ENCODE assay signal across 8 cellular contexts in the genomic region with DNA sequence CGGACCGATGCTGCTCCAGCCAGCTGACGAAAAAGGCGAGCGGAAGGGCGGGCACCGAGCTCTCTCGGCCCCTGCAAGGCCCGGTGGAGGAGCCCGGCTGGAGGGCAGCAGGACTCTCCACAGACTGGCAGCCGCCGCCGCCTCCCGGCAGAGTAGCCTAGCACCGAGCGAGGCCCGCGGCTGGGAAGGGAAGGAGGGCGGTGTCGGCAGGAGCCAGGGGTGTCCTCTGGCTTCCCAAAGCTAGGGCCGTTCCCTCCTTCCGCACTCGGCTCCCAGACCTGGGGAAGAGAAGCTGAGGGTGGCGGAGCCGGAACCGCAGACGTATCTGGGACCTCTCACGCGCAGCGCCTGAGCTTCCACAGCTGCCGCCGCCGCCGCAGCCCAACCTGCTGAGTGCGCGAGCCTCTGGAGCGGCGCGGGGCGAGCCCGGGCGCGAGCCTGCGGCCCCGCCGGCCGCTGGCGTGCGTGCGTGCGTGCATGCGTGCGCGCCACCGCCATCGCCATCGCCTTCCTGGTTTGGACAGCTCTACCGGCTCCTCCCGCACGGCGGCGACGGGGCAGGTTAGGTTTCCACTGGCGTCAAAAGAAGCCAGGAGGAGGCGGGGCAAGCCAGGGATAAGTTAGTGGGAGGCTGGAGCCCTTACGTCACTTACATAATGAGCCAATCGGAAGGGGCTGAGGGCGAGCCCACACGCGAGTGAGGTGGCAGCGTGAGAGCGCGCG. TPM values are rescaled to one million over a fixed set of nuclear protein-coding genes. Genes with fewer than 3 reads are reported as not detected.
DNase-seq lines count a peak whose midpoint lies in the region; ATAC-seq and TF ChIP-seq lines count a peak whose summit lies in the region.

A gene (minus strand): TSS at position 395 of the 723 bp plus-strand sequence. CDS start 439 bp downstream, outside the sequence.

- H3K4me3 ChIP-seq in GM12864 (ENCODE audit: low read depth, low read length) (peak within 1 kb of the TSS; percentile 66), testis (peak within 1 kb of the TSS; percentile 82 to 100)

- peak within 1 kb of the TSS; percentile 98 to 99 for H3K27ac ChIP-seq in testis

- no peaks in the 10 kb centered on the region for H3K36me3 ChIP-seq in testis (ENCODE audit: low read depth, missing control alignments)

- peak; percentile 23 for TF ChIP-seq POLR2A in testis (IDR thresholded peaks at IDR 0.05)

- H3K36me3 Mint-ChIP-seq in activated naive CD4-positive, alpha-beta T cell treated with anti-CD3 and anti-CD28 coated beads, Interleukin-2, amount 50 U/mL, for 72 hours, result peaks cover 11 to 12% of the 10 kb centered on the region in 2 donors

- DNase-seq in GM12864 (ENCODE audit: low read depth) (peak; percentile 99), NCI-H1092 treated with DMSO at 0.1 percent for 48 hours (lab: John Stamatoyannopoulos, UW) (peak; percentile 100), SKM-1 (lab: John Stamatoyannopoulos, UW; ENCODE audit: unreplicated experiment) (peak; percentile 94), glomerular endothelial cell (ENCODE audit: extremely low read depth, low read depth, low spot score) (peak; percentile 93), omental fat pad (ENCODE audit: low spot score) (peak; percentile 95), testis (peak; percentile 100)
- peak; percentile 98 to 99 for DNase-seq in activated naive CD4-positive, alpha-beta T cell treated with anti-CD3 and anti-CD28 coated beads, Interleukin-2, amount 50 U/mL, for 72 hours (ENCODE audit: low spot score in 2 of 2)

- intact Hi-C loops in testis (cut with DNase I; ENCODE audit: low total_unique reads), result no loop called here

- H3K27ac Mint-ChIP-seq in activated naive CD4-positive, alpha-beta T cell treated with anti-CD3 and anti-CD28 coated beads, Interleukin-2, amount 50 U/mL, for 72 hours, result peak within 1 kb of the TSS; percentile 91 to 99

- no peaks in the 10 kb centered on the region for H3K27me3 ChIP-seq in testis

- ATAC-seq in HG02623 (IDR thresholded peaks at IDR 0.05; ENCODE audit: unreplicated experiment), result peak; percentile 89
- peak; percentile 91 to 96 for ATAC-seq in activated naive CD4-positive, alpha-beta T cell treated with anti-CD3 and anti-CD28 coated beads, Interleukin-2, amount 50 U/mL, for 72 hours
- ATAC-seq in omental fat pad (ENCODE audit: low FRiP score), result peak; percentile 99

- H3K9me3 Mint-ChIP-seq in activated naive CD4-positive, alpha-beta T cell treated with anti-CD3 and anti-CD28 coated beads, Interleukin-2, amount 50 U/mL, for 72 hours, result no peaks in the 10 kb centered on the region

- no peaks in the 10 kb centered on the region for H3K9me3 ChIP-seq in testis

- peak; percentile 19 for TF ChIP-seq CTCF in GM12864 (IDR thresholded peaks at IDR 0.05; ENCODE audit: low read depth, low read length, missing control alignments)
- TF ChIP-seq CTCF in omental fat pad (IDR thresholded peaks at IDR 0.05), result no peak
- TF ChIP-seq CTCF in testis (IDR thresholded peaks at IDR 0.05), result peak; percentile 11 to 65 (median 58)

- WGBS in testis, 2 donors, result 0% methylated on average over 12 to 51 of the region's 74 CpGs

- H3K4me1 ChIP-seq in testis, result peaks cover 16% of the 10 kb centered on the region

RNA-seq across cellular contexts. Expression of the gene that starts here (rescaled TPM):
- total RNA-seq in activated naive CD4-positive, alpha-beta T cell treated with anti-CD3 and anti-CD28 coated beads, Interleukin-2, amount 50 U/mL, for 72 hours, result 10 to 100 TPM; 66.3 TPM
- total RNA-seq in glomerular endothelial cell (182 and 235 TPM in 2 replicates), omental fat pad (100 to 1,000 TPM; 107 to 145 (median 118) TPM), testis (100 to 1,000 TPM; 104 to 125 TPM)
- polyA plus RNA-seq in testis (ENCODE audit: insufficient read depth, low read depth, low replicate concordance), result 71.2 TPM

Comparison
In these comparisons a context has a peak if more than half of its experiments do, and no peak if none do; other contexts are left out.
1. Peak in every context shown above with its lines: DNase-seq, ATAC-seq, H3K4me3 ChIP-seq and H3K27ac ChIP-seq.
2. CTCF ChIP-seq: peak in GM12864 (single experiment) and testis (3 of 3); none in omental fat pad (0 of 3).